2 cellular contexts compared by ENCODE assay signal in genomic region chr18:5488044-5488443, GRCh38. TPM values are rescaled to one million over a fixed set of nuclear protein-coding genes. Genes with fewer than 3 reads are reported as not detected.
"Had no signal": no experiment of that assay in that cellular context is flagged by ENCODE, and none has a peak within 500 bp of the region (broad histone marks: within the 10 kb centered on the region; RNA-seq: fewer than 3 reads in every experiment).

No MANE protein-coding gene starts in this region.

RNA-seq across cellular contexts. Expression of gene EPB41L3, which starts 55.8 kb away (rescaled TPM):
- total RNA-seq: HepG2, HT-29 had no signal
- polyA plus RNA-seq: HepG2 had no signal
